18 cellular contexts compared by ENCODE assay signal in the genomic region with DNA sequence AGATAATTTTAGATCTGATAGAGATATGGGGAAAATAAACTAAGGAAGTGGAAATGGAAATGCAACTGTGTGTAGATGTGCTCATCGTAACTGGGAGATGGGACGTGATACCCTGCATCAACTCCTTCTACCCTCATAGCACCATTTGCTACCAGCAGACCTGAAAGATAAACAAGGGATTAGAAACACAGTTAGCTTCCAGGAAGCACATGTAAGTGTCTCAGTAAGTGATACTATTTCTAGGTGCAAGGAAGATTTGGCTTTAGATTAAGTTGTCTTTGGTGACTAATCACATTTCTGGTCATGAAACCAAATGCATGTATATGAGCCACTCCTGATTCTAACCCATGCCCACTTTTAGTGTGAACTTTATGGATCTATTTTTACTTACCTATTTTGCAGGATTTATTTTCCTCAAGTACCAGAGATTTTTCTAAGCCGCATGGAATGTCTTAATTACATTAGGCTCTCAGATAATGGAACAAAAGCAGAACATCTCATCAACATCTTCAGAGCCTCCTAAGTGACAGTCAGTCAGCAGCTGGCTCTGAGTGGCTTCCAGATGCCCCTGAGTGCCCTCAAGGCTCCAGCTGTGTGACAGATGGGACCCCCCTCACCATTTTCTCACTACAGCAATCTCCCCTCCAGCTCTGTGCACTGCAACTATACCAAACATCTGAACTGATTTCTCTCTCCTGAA. TPM values are rescaled to one million over a fixed set of nuclear protein-coding genes. Genes with fewer than 3 reads are reported as not detected.
"Had no signal": no experiment of that assay in that cellular context is flagged by ENCODE, and none has a peak within 500 bp of the region (broad histone marks: within the 10 kb centered on the region; RNA-seq: fewer than 3 reads in every experiment).

No MANE protein-coding gene starts in this region.

- H3K27ac ChIP-seq: colonic mucosa, esophagus squamous epithelium, left lung, tibial artery had no signal

- H3K27me3 Mint-ChIP-seq: activated naive CD8-positive, alpha-beta T cell treated with anti-CD3 and anti-CD28 coated beads, Interleukin-2, amount 10 ng/mL, durations not matched to agents 7 days and 5 days; brain; naive thymus-derived CD8-positive, alpha-beta T cell; stimulated activated memory B cell treated with anti-CD40 and anti-IgM and Interleukin-4, amounts not matched to agents 10 μg/mL and 1 μg/mL and 100 μg/mL, for 72 hours had no signal

- H3K36me3 ChIP-seq: colonic mucosa, esophagus squamous epithelium, left lung, tibial artery had no signal

- H3K36me3 Mint-ChIP-seq: activated naive CD8-positive, alpha-beta T cell treated with anti-CD3 and anti-CD28 coated beads, Interleukin-2, amount 10 ng/mL, durations not matched to agents 7 days and 5 days; brain; naive thymus-derived CD8-positive, alpha-beta T cell; stimulated activated memory B cell treated with anti-CD40 and anti-IgM and Interleukin-4, amounts not matched to agents 10 μg/mL and 1 μg/mL and 100 μg/mL, for 72 hours had no signal

- H3K27ac Mint-ChIP-seq: activated naive CD8-positive, alpha-beta T cell treated with anti-CD3 and anti-CD28 coated beads, Interleukin-2, amount 10 ng/mL, durations not matched to agents 7 days and 5 days; activated T-helper 1 cell treated with anti-CD3 and anti-CD28 coated beads, Interleukin-12 subunit alpha, Interleukin-12 subunit beta, Interleukin-2, Interleukin-4 antibody, amounts not matched to agents 30 ng/mL and 10 ng/mL and 1 ng/mL, durations not matched to agents 14 hours and 24 hours and 36 hours; naive thymus-derived CD8-positive, alpha-beta T cell; stimulated activated memory B cell treated with anti-CD40 and anti-IgM and Interleukin-4, amounts not matched to agents 10 μg/mL and 1 μg/mL and 100 μg/mL, for 72 hours had no signal

- DNase-seq: activated naive CD4-positive, alpha-beta T cell; activated naive CD8-positive, alpha-beta T cell treated with anti-CD3 and anti-CD28 coated beads, Interleukin-2, amount 10 ng/mL, durations not matched to agents 7 days and 5 days; central memory CD4-positive, alpha-beta T cell; colonic mucosa; esophagus squamous epithelium; hippocampal formation; left lung; mammary epithelial cell; naive thymus-derived CD8-positive, alpha-beta T cell; posterior cingulate gyrus; stimulated activated CD4-positive, alpha-beta T cell treated with anti-CD3 and anti-CD28 coated beads, Interleukin-2, amount 100 ng/mL, for 48 hours; tibial artery had no signal

- H3K9me3 Mint-ChIP-seq: activated naive CD8-positive, alpha-beta T cell treated with anti-CD3 and anti-CD28 coated beads, Interleukin-2, amount 10 ng/mL, durations not matched to agents 7 days and 5 days; activated T-helper 1 cell treated with anti-CD3 and anti-CD28 coated beads, Interleukin-12 subunit alpha, Interleukin-12 subunit beta, Interleukin-2, Interleukin-4 antibody, amounts not matched to agents 30 ng/mL and 10 ng/mL and 1 ng/mL, durations not matched to agents 14 hours and 24 hours and 36 hours; brain; stimulated activated memory B cell treated with anti-CD40 and anti-IgM and Interleukin-4, amounts not matched to agents 10 μg/mL and 1 μg/mL and 100 μg/mL, for 72 hours had no signal

- H3K4me1 Mint-ChIP-seq: activated naive CD8-positive, alpha-beta T cell treated with anti-CD3 and anti-CD28 coated beads, Interleukin-2, amount 10 ng/mL, durations not matched to agents 7 days and 5 days; naive thymus-derived CD8-positive, alpha-beta T cell; stimulated activated memory B cell treated with anti-CD40 and anti-IgM and Interleukin-4, amounts not matched to agents 10 μg/mL and 1 μg/mL and 100 μg/mL, for 72 hours had no signal

- H3K27me3 ChIP-seq: colonic mucosa, esophagus squamous epithelium, left lung, tibial artery had no signal

- H3K4me3 Mint-ChIP-seq: activated naive CD8-positive, alpha-beta T cell treated with anti-CD3 and anti-CD28 coated beads, Interleukin-2, amount 10 ng/mL, durations not matched to agents 7 days and 5 days; activated T-helper 1 cell treated with anti-CD3 and anti-CD28 coated beads, Interleukin-12 subunit alpha, Interleukin-12 subunit beta, Interleukin-2, Interleukin-4 antibody, amounts not matched to agents 30 ng/mL and 10 ng/mL and 1 ng/mL, durations not matched to agents 14 hours and 24 hours and 36 hours; brain; naive thymus-derived CD8-positive, alpha-beta T cell; stimulated activated memory B cell treated with anti-CD40 and anti-IgM and Interleukin-4, amounts not matched to agents 10 μg/mL and 1 μg/mL and 100 μg/mL, for 72 hours had no signal

- H3K4me1 ChIP-seq: left lung, tibial artery had no signal

- H3K4me3 ChIP-seq: colonic mucosa, esophagus squamous epithelium, left lung, tibial artery had no signal

- H3K9me3 ChIP-seq: colonic mucosa, esophagus squamous epithelium, left lung, tibial artery had no signal

RNA-seq across cellular contexts. Expression of a gene that starts 21.2 kb away (rescaled TPM):
- total RNA-seq: activated CD8-positive, alpha-beta memory T cell treated with anti-CD3 and anti-CD28 coated beads for 36 hours; activated naive CD8-positive, alpha-beta T cell treated with anti-CD3 and anti-CD28 coated beads, Interleukin-2, amount 10 ng/mL, durations not matched to agents 7 days and 5 days; activated T-helper 1 cell treated with anti-CD3 and anti-CD28 coated beads, Interleukin-12 subunit alpha, Interleukin-12 subunit beta, Interleukin-2, Interleukin-4 antibody, amounts not matched to agents 30 ng/mL and 10 ng/mL and 1 ng/mL, durations not matched to agents 14 hours and 24 hours and 36 hours; esophagus squamous epithelium; left lung; mammary epithelial cell; naive thymus-derived CD8-positive, alpha-beta T cell; skeletal muscle tissue had no signal
- polyA plus RNA-seq: keratinocyte; mammary epithelial cell; naive thymus-derived CD8-positive, alpha-beta T cell had no signal
